ENCODE assay signal across 9 cellular contexts in the genomic region with DNA sequence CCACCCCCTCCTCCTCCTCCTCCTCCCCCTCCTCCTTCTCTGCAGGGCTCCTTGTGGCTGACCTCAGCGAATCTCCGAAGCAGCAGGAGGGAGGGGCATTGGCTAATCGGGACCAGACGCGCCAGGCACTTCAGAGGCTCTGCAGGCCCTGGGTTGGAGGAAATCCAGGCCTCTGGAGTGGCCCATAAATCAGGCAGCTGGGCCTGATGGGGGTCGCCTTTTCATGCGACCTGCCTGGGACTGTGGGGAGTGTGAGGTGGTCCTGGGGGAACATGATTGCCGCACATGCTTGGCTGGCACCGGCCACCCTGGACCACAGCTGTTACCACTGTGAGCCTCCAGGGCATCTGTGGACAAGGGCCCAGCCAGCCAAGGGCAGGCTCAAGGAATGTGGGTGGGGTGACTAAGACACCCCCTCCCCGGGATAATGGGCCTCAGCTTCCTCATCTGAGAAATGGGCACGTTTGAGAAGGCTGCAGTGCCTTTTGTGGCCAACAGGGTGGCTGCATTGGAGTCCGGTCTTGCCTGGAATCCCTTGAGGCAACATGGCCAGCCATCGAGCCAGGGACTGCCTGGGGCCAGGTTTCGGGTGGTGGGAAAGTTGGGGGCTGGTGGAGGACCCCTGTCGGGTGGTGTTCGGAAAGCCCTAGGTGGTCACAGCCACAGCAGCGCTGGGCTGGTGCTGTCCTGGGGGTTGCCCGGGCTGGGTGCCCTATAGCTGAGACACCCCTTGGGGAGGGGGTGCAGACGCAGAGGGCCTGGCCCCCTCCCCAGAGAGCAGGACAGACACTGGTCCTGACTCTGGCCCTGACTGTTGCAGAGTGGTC. TPM values are rescaled to one million over a fixed set of nuclear protein-coding genes. Genes with fewer than 3 reads are reported as not detected.
DNase-seq lines count a peak whose midpoint lies in the region; ATAC-seq and TF ChIP-seq lines count a peak whose summit lies in the region.
"Had no signal": no experiment of that assay in that cellular context is flagged by ENCODE, and none has a peak within 500 bp of the region (broad histone marks: within the 10 kb centered on the region; RNA-seq: fewer than 3 reads in every experiment).

No MANE protein-coding gene starts in this region.

- H3K4me1 ChIP-seq in Loucy (ENCODE audit: insufficient read depth, low read length, poor library complexity, severe bottlenecking) (no peaks in the 10 kb centered on the region), left lung (peaks cover 5 to 24% of the 10 kb centered on the region in 2 donors), aorta (ENCODE audit: control insufficient read depth in 1 of 2, insufficient read depth in 2 of 2, low read length in 2 of 2) (no peaks in the 10 kb centered on the region)

- 39 to 48% methylated on average over 16 to 19 of the region's 19 CpGs for WGBS in aorta, 2 donors

- H3K9ac ChIP-seq in Loucy (ENCODE audit: low read depth, low read length, poor library complexity, severe bottlenecking), result no peak overlapping the region

- H3K9me3 Mint-ChIP-seq in CD4-positive, alpha-beta T cell, result no peaks in the 10 kb centered on the region

- POLR2A ChIA-PET in CD4-positive, alpha-beta T cell (lab: Charles Lee), result no interaction called here
- POLR2A ChIA-PET in RWPE1 (lab: Yijun Ruan, JAX; ENCODE audit: low non-redundant PET), result no interaction called here

- no peaks in the 10 kb centered on the region for H3K27me3 ChIP-seq in CD4-positive, alpha-beta T cell (ENCODE audit: control insufficient read depth, insufficient read depth, low read length)
- H3K27me3 ChIP-seq in Loucy (ENCODE audit: insufficient read depth, low read length, poor library complexity, severe bottlenecking) (no peaks in the 10 kb centered on the region), left lung (no peaks in the 10 kb centered on the region), aorta (ENCODE audit: control insufficient read depth in 1 of 2, insufficient read depth in 2 of 2, low read length in 1 of 2) (no peaks in the 10 kb centered on the region)

- H3K4me1 Mint-ChIP-seq in CD4-positive, alpha-beta T cell (ENCODE audit: low read depth), result no peaks in the 10 kb centered on the region

- no peaks in the 10 kb centered on the region for H3F3A ChIP-seq in Loucy (ENCODE audit: low read depth)

- H3K27ac ChIP-seq in CD4-positive, alpha-beta T cell (ENCODE audit: low read depth, low read length), result no peak overlapping the region
- H3K27ac ChIP-seq in left lung (no peak overlapping the region), aorta (ENCODE audit: low read depth in 1 of 2, low read length in 2 of 2) (no peak overlapping the region), RWPE1 (no peak overlapping the region)

- CTCF ChIA-PET in CD4-positive, alpha-beta T cell (lab: Charles Lee), result no interaction called here
- CTCF ChIA-PET in RWPE1 (lab: Yijun Ruan, JAX), result interaction anchor here (0.7 kb wide), 1 partner anchor 11 kb away, joined by 5 read pairs; no protein-coding TSS in a partner anchor

- no peak for DNase-seq in CD4-positive, alpha-beta T cell
- DNase-seq in astrocyte of the spinal cord (ENCODE audit: low read depth, low spot score) (peak; percentile 67), left lung (peak; percentile 52 to 58), aorta (no peak), RWPE1 (ENCODE audit: low spot score) (no peak)
- no peak for DNase-seq in central memory CD4-positive, alpha-beta T cell
- DNase-seq: KG1 had no signal

- peak; percentile 10 for TF ChIP-seq CTCF in CD4-positive, alpha-beta T cell (IDR thresholded peaks at IDR 0.05)
- TF ChIP-seq CTCF in Loucy (conservative IDR thresholded peaks at IDR 0.05; ENCODE audit: low read length) (peak; percentile 40; the same call in 1 of the 2 replicates), astrocyte of the spinal cord (IDR thresholded peaks at IDR 0.05; ENCODE audit: low read depth, low read length) (no peak), left lung (IDR thresholded peaks at IDR 0.05) (no peak), RWPE1 (conservative IDR thresholded peaks at IDR 0.05; ENCODE audit: low read depth) (no peak)

- no peak overlapping the region for H3K4me2 ChIP-seq in Loucy (ENCODE audit: low read depth, low read length, poor library complexity, severe bottlenecking)

- no peaks in the 10 kb centered on the region for H3K79me2 ChIP-seq in Loucy (ENCODE audit: insufficient read depth, low read length)

- intact Hi-C loops in CD4-positive, alpha-beta T cell (cut with DNase I, micrococcal nuclease), result no loop called here
- intact Hi-C loops in left lung (cut with DNase I), result no loop called here
- intact Hi-C loops in aorta (cut with DNase I), result no loop called here

- in situ Hi-C loops in astrocyte of the spinal cord (cut with HindIII; ENCODE audit: low sequenced_read_pairs), result no loop called here

- no peak for ATAC-seq in CD4-positive, alpha-beta T cell (ENCODE audit: poor library complexity)
- ATAC-seq in left lung (peak; percentile 63), aorta (ENCODE audit: low FRiP score) (no peak), GM18505 (IDR thresholded peaks at IDR 0.05; ENCODE audit: unreplicated experiment) (no peak)

- H3K27ac Mint-ChIP-seq in CD4-positive, alpha-beta T cell, result no peak overlapping the region

- H3K36me3 ChIP-seq in Loucy (ENCODE audit: insufficient read depth, low read length) (no peaks in the 10 kb centered on the region), left lung (no peaks in the 10 kb centered on the region), aorta (ENCODE audit: control insufficient read depth in 1 of 2, insufficient read depth in 2 of 2, low read length in 1 of 2) (no peaks in the 10 kb centered on the region)

- no peaks in the 10 kb centered on the region for H3K27me3 Mint-ChIP-seq in CD4-positive, alpha-beta T cell

- TF ChIP-seq POLR2A in GM18505 (IDR thresholded peaks at IDR 0.05; ENCODE audit: borderline replicate concordance, extremely low read depth, insufficient read depth, insufficient read length), result no peak

- no peaks in the 10 kb centered on the region for H4K20me1 ChIP-seq in Loucy (ENCODE audit: insufficient read depth, low read length, poor library complexity, severe bottlenecking)

- H3K4me3 ChIP-seq in Loucy (ENCODE audit: low read length, poor library complexity, severe bottlenecking) (no peak overlapping the region), astrocyte of the spinal cord (ENCODE audit: low read depth, low read length) (no peak overlapping the region), left lung (no peak overlapping the region), aorta (ENCODE audit: low read length in 2 of 2) (no peak overlapping the region)

- no peak overlapping the region for H2AFZ ChIP-seq in Loucy (ENCODE audit: low read length)

- no peaks in the 10 kb centered on the region for H3K9me2 ChIP-seq in Loucy (replicated peaks; ENCODE audit: low read depth, low read length)

- no peaks in the 10 kb centered on the region for H3K36me3 Mint-ChIP-seq in CD4-positive, alpha-beta T cell (ENCODE audit: low read depth)

- no peak overlapping the region for H3K4me3 Mint-ChIP-seq in CD4-positive, alpha-beta T cell

- H3K9me3 ChIP-seq in CD4-positive, alpha-beta T cell (ENCODE audit: control insufficient read depth, low read length), result no peaks in the 10 kb centered on the region
- no peaks in the 10 kb centered on the region for H3K9me3 ChIP-seq in Loucy (ENCODE audit: insufficient read depth, low read depth, low read length)
- H3K9me3 ChIP-seq in left lung, result no peaks in the 10 kb centered on the region
- H3K9me3 ChIP-seq in aorta (ENCODE audit: control insufficient read depth, low read length), result no peaks in the 10 kb centered on the region

RNA-seq across cellular contexts. Expression of a gene that starts 12.0 kb away (rescaled TPM):
- under 1 TPM; 0.25 to 0.31 TPM for total RNA-seq in CD4-positive, alpha-beta T cell
- total RNA-seq in left lung (1 to 10 TPM; 4.5 to 5.4 TPM), aorta (1 to 10 TPM; 4.6 to 8.3 TPM)
- 1 to 10 TPM in 1 of 2 donors, under 1 TPM in 1; 0.13 to 1.9 TPM for polyA plus RNA-seq in aorta

Comparison
In these comparisons a context has a peak if more than half of its experiments do, and no peak if none do; other contexts are left out.
1. DNase-seq: peak in astrocyte of the spinal cord (single experiment) and left lung (2 of 2); none in CD4-positive, alpha-beta T cell (0 of 10), aorta (0 of 2), RWPE1 (single experiment) and central memory CD4-positive, alpha-beta T cell (single experiment).
2. CTCF ChIP-seq: peak in CD4-positive, alpha-beta T cell (single experiment) and Loucy (single experiment); none in astrocyte of the spinal cord (single experiment), left lung (0 of 2) and RWPE1 (single experiment).
3. RNA of a gene that starts 12.0 kb away (total RNA-seq): 4.6 to 8.3 TPM in aorta and 4.5 to 5.4 TPM in left lung; 0.25 to 0.31 TPM in CD4-positive, alpha-beta T cell; every median in the first group is over 4 times any median in the second.